ENCODE assay signal across 8 cellular contexts in genomic region chr1:109112652-109113285, GRCh38. TPM values are rescaled to one million over a fixed set of nuclear protein-coding genes. Genes with fewer than 3 reads are reported as not detected.
A peak's percentile ranks its signal among the peaks of the same experiment; 100 is the strongest.
DNase-seq lines count a peak whose midpoint lies in the region; ATAC-seq and TF ChIP-seq lines count a peak whose summit lies in the region.

No MANE protein-coding gene starts in this region.

- intact Hi-C loops in uterus (cut with DNase I; ENCODE audit: low total_unique reads), result no loop called here

- DNase-seq in GM04504 (ENCODE audit: low read depth) (peak; percentile 69), NCI-H146 (lab: John Stamatoyannopoulos, UW) (peak; percentile 94), T-helper 22 cell (ENCODE audit: low read depth) (peak; percentile 71), anterior cingulate cortex (lab: John Stamatoyannopoulos, UW) (peak; percentile 40 to 96 (median 85)), hepatic stellate cell (ENCODE audit: low spot score) (peak; percentile 90), renal cortical epithelial cell (ENCODE audit: low read depth) (peak; percentile 84), uterus (peak; percentile 90 to 92)

- peak overlapping the region; percentile 0 to 27 for H3K4me3 ChIP-seq in uterus

- TF ChIP-seq POLR2A in uterus (IDR thresholded peaks at IDR 0.05), result no peak

- peaks cover 0 to 4% of the 10 kb centered on the region in 2 donors for H3K4me1 ChIP-seq in uterus

- no peaks in the 10 kb centered on the region for H3K36me3 ChIP-seq in uterus

- peak; percentile 51 for ATAC-seq in HG02623 (IDR thresholded peaks at IDR 0.05; ENCODE audit: unreplicated experiment)

- H3K9me3 ChIP-seq in uterus, result no peaks in the 10 kb centered on the region

- H3K27me3 ChIP-seq in uterus, result peaks cover 3 to 15% of the 10 kb centered on the region in 2 donors

- peak; percentile 80 to 92 (median 88) for TF ChIP-seq CTCF in uterus (IDR thresholded peaks at IDR 0.05)

- peak overlapping the region in 1 of 2 donors; percentile 26 for H3K27ac ChIP-seq in uterus

RNA-seq across cellular contexts. Expression of gene ELAPOR1, which starts 1.1 kb away (rescaled TPM):
- total RNA-seq in renal cortical epithelial cell (0.17 and 0.99 TPM in 2 replicates), uterus (10 to 100 TPM in 1 of 4 donors, 1 to 10 TPM in 2, under 1 TPM in 1; 0.29 to 51.2 (median 2.8) TPM)

RNA-seq across cellular contexts. Expression of gene TMEM167B, which starts 22.2 kb away (rescaled TPM):
- total RNA-seq in renal cortical epithelial cell (21.4 and 32.1 TPM in 2 replicates), uterus (10 to 100 TPM; 10.2 to 56.2 (median 36.4) TPM)

RNA-seq across cellular contexts. Expression of gene TAF13, which starts 37.0 kb away (rescaled TPM):
- total RNA-seq in renal cortical epithelial cell (114 and 177 TPM in 2 replicates), uterus (10 to 100 TPM in 3 of 4 donors, 1 to 10 TPM in 1; 2.0 to 56.3 (median 25.7) TPM)
